ENCODE assay signal across 18 cellular contexts in genomic region chr2:222795671-222796357, GRCh38.
DNase-seq lines count a peak whose midpoint lies in the region; ATAC-seq, FAIRE-seq and TF ChIP-seq lines count a peak whose summit lies in the region.
"Had no signal": no experiment of that assay in that cellular context is flagged by ENCODE, and none has a peak within 500 bp of the region (broad histone marks: within the 10 kb centered on the region; RNA-seq: fewer than 3 reads in every experiment).

No MANE protein-coding gene starts in this region.

- H3K27me3 Mint-ChIP-seq in CD8-positive, alpha-beta T cell (ENCODE audit: low read depth): no peaks in the 10 kb centered on the region

- POLR2A ChIA-PET in CD8-positive, alpha-beta T cell (lab: Charles Lee): no interaction called here

- H3K4me1 Mint-ChIP-seq in CD8-positive, alpha-beta T cell (ENCODE audit: low read depth): no peaks in the 10 kb centered on the region

- H3K27ac Mint-ChIP-seq in CD8-positive, alpha-beta T cell: no peak overlapping the region
- H3K27ac Mint-ChIP-seq: activated naive CD4-positive, alpha-beta T cell treated with anti-CD3 and anti-CD28 coated beads, Interleukin-2, amount 50 U/mL, for 72 hours had no signal

- no peak for TF ChIP-seq EP300 in gastroesophageal sphincter (IDR thresholded peaks at IDR 0.05)

- ATAC-seq in gastroesophageal sphincter (no peak), pancreas (peak; percentile 74 to 81 (median 78)), sciatic nerve (no peak), GM19397 (IDR thresholded peaks at IDR 0.05; ENCODE audit: unreplicated experiment) (no peak), HG03520 (IDR thresholded peaks at IDR 0.05; ENCODE audit: unreplicated experiment) (no peak)
- ATAC-seq in CD8-positive, alpha-beta T cell: no peak
- ATAC-seq: activated naive CD4-positive, alpha-beta T cell treated with anti-CD3 and anti-CD28 coated beads, Interleukin-2, amount 50 U/mL, for 72 hours had no signal

- whole genome bisulfite sequencing in gastroesophageal sphincter (ENCODE audit: low coverage in 1 of 2), 2 donors: 67 to 79% methylated on average over 4 to 5 of the region's 5 CpGs
- whole genome bisulfite sequencing in pancreas, 2 donors: 57 to 62% methylated on average over 5 of the region's 5 CpGs

- no peak overlapping the region for H3K4me3 Mint-ChIP-seq in CD8-positive, alpha-beta T cell

- H3K9me3 Mint-ChIP-seq in CD8-positive, alpha-beta T cell: no peaks in the 10 kb centered on the region
- H3K9me3 Mint-ChIP-seq: activated naive CD4-positive, alpha-beta T cell treated with anti-CD3 and anti-CD28 coated beads, Interleukin-2, amount 50 U/mL, for 72 hours had no signal

- H3K27ac ChIP-seq in C4-2B (peak overlapping the region; percentile 99), gastroesophageal sphincter (peak overlapping the region in 3 of 4 donors; percentile 46 to 57 (median 48)), pancreas (peak overlapping the region in 2 of 4 donors; percentile 61 to 74)
- no peak overlapping the region for H3K27ac ChIP-seq in CD8-positive, alpha-beta T cell (ENCODE audit: low read depth, low read length)
- H3K27ac ChIP-seq: neutrophil, PC-9 had no signal

- CTCF ChIA-PET in CD8-positive, alpha-beta T cell (lab: Charles Lee): no interaction called here

- H3K27me3 ChIP-seq in gastroesophageal sphincter (no peaks in the 10 kb centered on the region), pancreas (no peaks in the 10 kb centered on the region)
- no peaks in the 10 kb centered on the region for H3K27me3 ChIP-seq in CD8-positive, alpha-beta T cell (ENCODE audit: insufficient read depth, low read length)
- H3K27me3 ChIP-seq: heart right ventricle had no signal

- no peaks in the 10 kb centered on the region for H3K36me3 Mint-ChIP-seq in CD8-positive, alpha-beta T cell
- H3K36me3 Mint-ChIP-seq: activated naive CD4-positive, alpha-beta T cell treated with anti-CD3 and anti-CD28 coated beads, Interleukin-2, amount 50 U/mL, for 72 hours had no signal

- H3K4me3 ChIP-seq in gastroesophageal sphincter (no peak overlapping the region), pancreas (no peak overlapping the region)
- no peak overlapping the region for H3K4me3 ChIP-seq in CD8-positive, alpha-beta T cell (ENCODE audit: low read depth, low read length)
- H3K4me3 ChIP-seq: heart right ventricle, PC-9 had no signal

- no peaks in the 10 kb centered on the region for H3K9me3 ChIP-seq in gastroesophageal sphincter
- H3K9me3 ChIP-seq in pancreas: no peaks in the 10 kb centered on the region
- H3K9me3 ChIP-seq in CD8-positive, alpha-beta T cell (ENCODE audit: low read length): no peaks in the 10 kb centered on the region
- H3K9me3 ChIP-seq: heart right ventricle, neutrophil had no signal

- H3K36me3 ChIP-seq in gastroesophageal sphincter: no peaks in the 10 kb centered on the region
- no peaks in the 10 kb centered on the region for H3K36me3 ChIP-seq in pancreas
- no peaks in the 10 kb centered on the region for H3K36me3 ChIP-seq in CD8-positive, alpha-beta T cell (ENCODE audit: insufficient read depth, low read length)
- H3K36me3 ChIP-seq: heart right ventricle, neutrophil had no signal

- FAIRE-seq in pancreas (lab: Jason Lieb, UNC): peak; percentile 70
- FAIRE-seq: bronchial epithelial cell, kidney had no signal

- no peak for TF ChIP-seq POLR2A in gastroesophageal sphincter (IDR thresholded peaks at IDR 0.05)

- TF ChIP-seq CTCF in C4-2B (conservative IDR thresholded peaks at IDR 0.05) (no peak), gastroesophageal sphincter (IDR thresholded peaks at IDR 0.05) (no peak), pancreas (IDR thresholded peaks at IDR 0.05) (no peak)
- TF ChIP-seq CTCF in CD8-positive, alpha-beta T cell (IDR thresholded peaks at IDR 0.05): no peak

- intact Hi-C loops in pancreas (cut with DNase I) (no loop called here), sciatic nerve (cut with DNase I) (no loop called here)
- intact Hi-C loops in CD8-positive, alpha-beta T cell (cut with DNase I, micrococcal nuclease): loop anchor here (5.0 kb wide), 1 partner anchor 106 kb away; no protein-coding TSS in a partner anchor

- DNase-seq in NCI-H748 treated with DMSO at 0.1 percent for 48 hours (lab: John Stamatoyannopoulos, UW) (peak; percentile 23), pancreas (no peak), sciatic nerve (ENCODE audit: low spot score) (no peak)
- DNase-seq in CD8-positive, alpha-beta T cell: no peak
- DNase-seq: activated CD4-positive, alpha-beta T cell treated with anti-CD3 and anti-CD28 coated beads, Interleukin-2, amount 50 U/mL, for 48 hours; effector CD8-positive, alpha-beta T cell; heart right ventricle; kidney; NCI-H524 treated with DMSO at 0.1 percent for 48 hours; PC-9; stimulated activated CD4-positive, alpha-beta T cell treated with anti-CD3 and anti-CD28 coated beads, Interleukin-2, amount 100 ng/mL, for 48 hours had no signal

- H3K4me1 ChIP-seq in gastroesophageal sphincter: peaks cover 0 to 44% (median 12%) of the 10 kb centered on the region in 3 donors
- H3K4me1 ChIP-seq in pancreas: peaks cover 4 to 31% (median 23%) of the 10 kb centered on the region in 3 donors
- H3K4me1 ChIP-seq in CD8-positive, alpha-beta T cell (ENCODE audit: insufficient read depth, low read length): no peaks in the 10 kb centered on the region

Comparison
In these comparisons a context has a peak if more than half of its experiments do, and no peak if none do; other contexts are left out.
1. ATAC-seq: peak in pancreas (4 of 4); none in gastroesophageal sphincter (single experiment), sciatic nerve (single experiment), CD8-positive, alpha-beta T cell (single experiment), GM19397 (single experiment) and HG03520 (single experiment).
2. intact Hi-C loops: an anchor here in CD8-positive, alpha-beta T cell (5.0 kb wide); none called in pancreas and sciatic nerve.